In genomic region chr9:69428017-69428785, GRCh38 we compare ENCODE assay signal across 23 cellular contexts.
DNase-seq lines count a peak whose midpoint lies in the region; ATAC-seq, FAIRE-seq and TF ChIP-seq lines count a peak whose summit lies in the region.
"Had no signal": no experiment of that assay in that cellular context is flagged by ENCODE, and none has a peak within 500 bp of the region (broad histone marks: within the 10 kb centered on the region; RNA-seq: fewer than 3 reads in every experiment).

No MANE protein-coding gene starts in this region.

- POLR2A ChIA-PET in HEK293 (lab: Yijun Ruan, JAX) (no interaction called here), H1 (lab: Charles Lee; ENCODE audit: partially characterized antibody) (no interaction called here)

- no peak overlapping the region for H2BK12ac ChIP-seq in H1 (ENCODE audit: low read depth, low read length)

- no peak for TF ChIP-seq CTCF in HEK293 (tag by site-specific recombination; IDR thresholded peaks at IDR 0.05)
- peak; percentile 12 to 20 (median 15); a peak in 3 of 4 replicates for TF ChIP-seq CTCF in H1 (IDR thresholded peaks at IDR 0.05; ENCODE audit: control extremely low read depth in 1 of 3, insufficient read depth in 1 of 3, low read depth in 1 of 3, low read length in 3 of 3)

- DNase-seq in H1 (ENCODE audit: low read depth in 1 of 2, low spot score in 2 of 2) (no peak), sciatic nerve (ENCODE audit: low spot score) (peak; percentile 47), urothelium cell line (ENCODE audit: low spot score) (no peak), NCI-H1694 (lab: John Stamatoyannopoulos, UW) (no peak), DMS153 treated with DMSO at 0.1 percent for 48 hours (lab: John Stamatoyannopoulos, UW; ENCODE audit: unreplicated experiment) (no peak), NAMALWA (ENCODE audit: low spot score) (no peak)
- DNase-seq: CD4-positive, CD25-positive, alpha-beta regulatory T cell; DMS53; GM23248; HCEC 1CT; NCI-H1105; NCI-H1436 treated with DMSO at 0.1 percent for 48 hours; NCI-H1930; NCI-H2107; NCI-H446 treated with DMSO at 0.1 percent for 48 hours; NCI-H526; NCI-H82; Right ventricle myocardium superior; RPMI8226 had no signal

- no peak overlapping the region for H3K18ac ChIP-seq in H1 (ENCODE audit: extremely low read depth, low read length)

- H3K23ac ChIP-seq in H1 (ENCODE audit: insufficient read length): no peak overlapping the region

- H4K91ac ChIP-seq in H1 (replicated peaks; ENCODE audit: insufficient read length, low read length): no peak overlapping the region

- H3K9ac ChIP-seq in H1 (replicated peaks in 1 of 4; ENCODE audit: extremely low read depth in 1 of 4, low read depth in 3 of 4, low read length in 3 of 4): no peak overlapping the region
- H3K9ac ChIP-seq: BLaER1, GM23248 had no signal

- no peak for TF ChIP-seq POLR2A in H1 (IDR thresholded peaks at IDR 0.05; ENCODE audit: control extremely low read depth in 1 of 2, low read depth in 2 of 2, low read length in 2 of 2)

- H3K4me3 ChIP-seq in HEK293 (ENCODE audit: low read depth, low read length): no peak overlapping the region
- no peak overlapping the region for H3K4me3 ChIP-seq in H1 (ENCODE audit: extremely low read depth in 1 of 4, insufficient read depth in 2 of 4, low read depth in 3 of 4, low read length in 4 of 4)
- H3K4me3 ChIP-seq: BLaER1, GM23248 had no signal

- no peak overlapping the region for H4K5ac ChIP-seq in H1 (ENCODE audit: insufficient read length, low read depth, low read length)

- H2BK120ac ChIP-seq in H1 (replicated peaks; ENCODE audit: low read depth, low read length): no peak overlapping the region

- H4K8ac ChIP-seq in H1 (ENCODE audit: extremely low read depth, insufficient read depth, low read length): no peak overlapping the region

- no peaks in the 10 kb centered on the region for H3K27me3 ChIP-seq in H1 (replicated peaks in 1 of 4; ENCODE audit: control insufficient read depth in 3 of 4, extremely low read depth in 1 of 4, insufficient read depth in 3 of 4, low read length in 3 of 4)
- H3K27me3 ChIP-seq: BLaER1 had no signal

- no peaks in the 10 kb centered on the region for H3K36me3 ChIP-seq in HEK293 (ENCODE audit: control insufficient read depth in 2 of 2, insufficient read depth in 1 of 2, low read length in 2 of 2)
- no peaks in the 10 kb centered on the region for H3K36me3 ChIP-seq in H1 (ENCODE audit: control insufficient read depth in 2 of 4, insufficient read depth in 4 of 4, low read length in 3 of 4)

- no peak for TF ChIP-seq EP300 in H1 (IDR thresholded peaks at IDR 0.05; ENCODE audit: borderline replicate concordance in 1 of 2, low read depth in 2 of 2, low read length in 2 of 2)

- no peak overlapping the region for H3K27ac ChIP-seq in HEK293 (ENCODE audit: extremely low read depth, low read depth, low read length)
- H3K27ac ChIP-seq in H1 (ENCODE audit: low read depth, low read length): no peak overlapping the region
- H3K27ac ChIP-seq: GM23248 had no signal

- no peak overlapping the region for H2BK20ac ChIP-seq in H1 (ENCODE audit: low read length)

- ATAC-seq in sciatic nerve: no peak

- no peaks in the 10 kb centered on the region for H3K79me2 ChIP-seq in H1 (ENCODE audit: control insufficient read depth in 1 of 2, insufficient read depth in 2 of 2, low read length in 2 of 2)

- no peak for FAIRE-seq in H1 (lab: Jason Lieb, UNC)
- FAIRE-seq in urothelium cell line (lab: Jason Lieb, UNC): peak; percentile 13
- FAIRE-seq: A204.1, GM18507 had no signal

- H3K4me1 ChIP-seq in HEK293 (ENCODE audit: control insufficient read depth, insufficient read depth, low read length): no peaks in the 10 kb centered on the region
- no peaks in the 10 kb centered on the region for H3K4me1 ChIP-seq in H1 (replicated peaks in 1 of 4; ENCODE audit: control insufficient read depth in 3 of 4, insufficient read depth in 4 of 4, low read length in 3 of 4)

- no peak overlapping the region for H2AK5ac ChIP-seq in H1 (ENCODE audit: low read depth, low read length)

- H3K4me2 ChIP-seq in H1 (ENCODE audit: insufficient read depth in 1 of 2, low read depth in 2 of 2, low read length in 2 of 2): no peak overlapping the region
- H3K4me2 ChIP-seq: BLaER1 had no signal

- CTCF ChIA-PET in HEK293 (lab: Yijun Ruan, JAX) (interaction anchor here (0.6 kb wide), 1 partner anchor 1083 kb away, joined by 3 read pairs; no protein-coding TSS in a partner anchor), H1 (lab: Charles Lee; ENCODE audit: partially characterized antibody) (interaction anchor here (1.3 to 11.6 kb wide), 3 partner anchors 23 to 491 kb away, joined by 3 to 246 read pairs (median 6); no protein-coding TSS in a partner anchor)

- no peaks in the 10 kb centered on the region for H3K23me2 ChIP-seq in H1 (ENCODE audit: low read depth, low read length)

- H3K14ac ChIP-seq in H1 (ENCODE audit: insufficient read length): no peak overlapping the region

- intact Hi-C loops in sciatic nerve (cut with DNase I): loop anchor here (5.0 kb wide), 1 partner anchor 114 kb away; no protein-coding TSS in a partner anchor

- no peak overlapping the region for H2BK15ac ChIP-seq in H1 (ENCODE audit: low read length)

- no peaks in the 10 kb centered on the region for H4K20me1 ChIP-seq in H1 (replicated peaks in 1 of 2; ENCODE audit: control insufficient read depth in 1 of 2, insufficient read depth in 2 of 2, low read length in 2 of 2)

- no peak overlapping the region for H2BK5ac ChIP-seq in H1 (ENCODE audit: low read depth, low read length)

- no peak overlapping the region for H3K56ac ChIP-seq in H1 (replicated peaks; ENCODE audit: insufficient read length, low read depth, low read length)

- no peak overlapping the region for H2AFZ ChIP-seq in H1 (ENCODE audit: low read length)
- H2AFZ ChIP-seq: GM23248 had no signal

- H3K9me3 ChIP-seq in HEK293 (ENCODE audit: control insufficient read depth, insufficient read depth, low read depth, low read length) (no peaks in the 10 kb centered on the region), H1 (ENCODE audit: insufficient read depth in 2 of 2, low read depth in 1 of 2, low read length in 1 of 2) (peaks cover 2 to 5% of the 10 kb centered on the region in 2 experiments; a peak in 1 of 4 replicates)
- H3K9me3 ChIP-seq: BLaER1 had no signal

- no peaks in the 10 kb centered on the region for H3K79me1 ChIP-seq in H1 (ENCODE audit: low read depth, low read length)

- TF ChIP-seq RAD21 in H1 (IDR thresholded peaks at IDR 0.05 in 1 of 2, conservative IDR thresholded peaks at IDR 0.05 in 1 of 2; ENCODE audit: low read depth in 2 of 2, low read length in 2 of 2): peak in 1 of 2 experiments; percentile 29; a peak in 2 of 4 replicates

- no peak overlapping the region for H3K4ac ChIP-seq in H1 (replicated peaks; ENCODE audit: insufficient read length, low read depth, low read length)

- WGBS in H1 (ENCODE audit: extremely low coverage in 1 of 2, insufficient coverage in 1 of 2, insufficient read length in 1 of 2, insufficient replicate concordance in 2 of 2, low coverage in 1 of 2, low lambda C conversion rate in 2 of 2, missing lambda C conversion rate in 1 of 2), 2 experiments: 83% methylated on average over 14 of the region's 15 CpGs; no CpG with 5 or more reads in 1 of the 2 experiments

TF ChIP-seq in HEK293, 187 proteins besides CTCF, POLR2A, EP300 and RAD21:
- TF ChIP-seq ZNF549 (tag by site-specific recombination; IDR thresholded peaks at IDR 0.05) (peak; percentile 78), ZNF510 (tag by site-specific recombination; IDR thresholded peaks at IDR 0.05; ENCODE audit: insufficient replicate concordance) (no peak)

TF ChIP-seq in H1, 55 proteins besides CTCF, POLR2A, EP300 and RAD21:
- TF ChIP-seq SIRT6 (IDR thresholded peaks at IDR 0.05; ENCODE audit: low read length) (no peak), RXRA (IDR thresholded peaks at IDR 0.05; ENCODE audit: insufficient read depth, low read depth, low read length) (no peak), MAX (IDR thresholded peaks at IDR 0.05) (no peak), TEAD4 (IDR thresholded peaks at IDR 0.05; ENCODE audit: low read depth, low read length) (no peak), RNF2 (IDR thresholded peaks at IDR 0.05; ENCODE audit: borderline replicate concordance, low read depth, low read length, missing control alignments, poor library complexity, severe bottlenecking) (no peak), TAF1 (IDR thresholded peaks at IDR 0.05; ENCODE audit: low read depth, low read length) (no peak), ZNF274 (IDR thresholded peaks at IDR 0.05; ENCODE audit: borderline replicate concordance, extremely low read depth, low read length) (no peak), SIN3A (conservative IDR thresholded peaks at IDR 0.05 in 1 of 2, IDR thresholded peaks at IDR 0.05 in 1 of 2; ENCODE audit: low read depth in 1 of 2, low read length in 2 of 2) (no peak), POLR2AphosphoS5 (IDR thresholded peaks at IDR 0.05; ENCODE audit: low read depth, low read length) (no peak), E2F6 (IDR thresholded peaks at IDR 0.05) (no peak), RFX5 (IDR thresholded peaks at IDR 0.05; ENCODE audit: borderline replicate concordance, low read depth, low read length) (no peak), SRF (IDR thresholded peaks at IDR 0.05; ENCODE audit: low read depth, low read length) (no peak), CHD1 (IDR thresholded peaks at IDR 0.05; ENCODE audit: low read depth, low read length) (no peak), USF2 (IDR thresholded peaks at IDR 0.05; ENCODE audit: low read length) (no peak)

Comparison
In these comparisons a context has a peak if more than half of its experiments do, and no peak if none do; other contexts are left out.
1. Of the 6 proteins assayed by ChIP-seq in both HEK293 and H1: peak only in HEK293: none; only in H1: CTCF; in both: none; in neither: 5.